ENCODE assay signal across 12 cellular contexts in the genomic region with DNA sequence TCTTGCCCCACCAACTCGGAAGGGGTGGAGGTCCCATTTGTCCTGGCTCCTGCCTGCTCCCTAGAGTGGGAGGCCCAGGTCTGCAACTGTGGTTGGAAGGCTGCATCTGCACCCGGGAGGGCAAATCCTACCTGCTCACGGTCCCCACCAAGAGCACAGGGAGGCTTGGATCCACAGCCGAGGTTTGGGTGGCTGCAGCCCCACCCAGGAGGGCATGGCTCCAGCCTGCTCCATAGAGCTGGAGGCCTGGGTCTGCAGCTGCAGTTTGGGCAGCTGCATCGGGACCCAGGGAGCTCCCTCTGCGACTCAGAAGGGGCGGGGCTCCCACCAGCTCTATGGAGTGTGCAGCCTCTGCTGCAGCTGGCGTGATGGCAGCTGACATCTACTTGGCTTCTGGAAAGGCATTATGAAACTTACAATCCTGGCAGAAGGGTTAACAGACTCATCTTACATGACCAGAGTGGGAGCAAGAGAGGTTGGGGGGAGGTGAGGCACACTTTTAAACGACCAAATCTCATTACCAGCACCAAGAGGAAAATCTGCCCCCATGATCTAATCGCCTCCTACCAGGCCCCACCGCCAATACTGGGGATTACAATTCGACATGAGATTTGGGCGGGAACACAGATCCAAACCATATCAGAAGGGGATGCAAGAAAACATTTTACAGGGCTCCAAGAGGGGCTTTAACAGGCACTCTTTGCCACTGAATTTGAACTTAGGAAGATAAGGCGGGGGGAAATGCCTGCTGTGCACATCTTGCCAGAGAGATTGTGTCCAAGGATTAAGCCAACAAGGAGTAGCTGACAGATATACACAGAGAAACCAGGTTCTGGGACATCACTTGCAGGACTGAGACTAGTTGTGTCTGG. TPM values are rescaled to one million over a fixed set of nuclear protein-coding genes. Genes with fewer than 3 reads are reported as not detected.
DNase-seq lines count a peak whose midpoint lies in the region; ATAC-seq and TF ChIP-seq lines count a peak whose summit lies in the region.
"Had no signal": no experiment of that assay in that cellular context is flagged by ENCODE, and none has a peak within 500 bp of the region (broad histone marks: within the 10 kb centered on the region; RNA-seq: fewer than 3 reads in every experiment).

No MANE protein-coding gene starts in this region.

- peaks cover 86% of the 10 kb centered on the region for H3K4me1 Mint-ChIP-seq in CD14-positive monocyte

- peak overlapping the region; percentile 34 to 68 for H3K4me3 Mint-ChIP-seq in CD14-positive monocyte
- H3K4me3 Mint-ChIP-seq: T-helper 1 cell treated with Interleukin-12 subunit alpha and Interleukin-12 subunit beta and Interleukin-4 antibody, amounts not matched to agents 30 μg/mL and 1 μg/mL, for 36 hours had no signal

- peaks cover 0 to 6% (median 2%) of the 10 kb centered on the region in 3 donors for H3K27me3 Mint-ChIP-seq in CD14-positive monocyte (ENCODE audit: low read depth in 3 of 3)

- peaks cover 0 to 4% (median 0%) of the 10 kb centered on the region in 7 donors for H3K9me3 Mint-ChIP-seq in CD14-positive monocyte
- H3K9me3 Mint-ChIP-seq: T-helper 1 cell treated with Interleukin-12 subunit alpha and Interleukin-12 subunit beta and Interleukin-4 antibody, amounts not matched to agents 30 μg/mL and 1 μg/mL, for 36 hours had no signal

- H3K36me3 Mint-ChIP-seq in CD14-positive monocyte, result peaks cover 0 to 3% of the 10 kb centered on the region in 2 donors

- intact Hi-C loops in CD14-positive monocyte (cut with micrococcal nuclease), result loop anchor here in 1 of 2 donors (10.0 kb wide), 1 partner anchor 85 kb away; no protein-coding TSS in a partner anchor

- H3K27ac Mint-ChIP-seq in CD14-positive monocyte, result peak overlapping the region; percentile 2 to 81 (median 71)
- H3K27ac Mint-ChIP-seq: T-helper 1 cell treated with Interleukin-12 subunit alpha and Interleukin-12 subunit beta and Interleukin-4 antibody, amounts not matched to agents 30 μg/mL and 1 μg/mL, for 36 hours had no signal

- peak; percentile 22 for ATAC-seq in GM21381 (IDR thresholded peaks at IDR 0.05; ENCODE audit: unreplicated experiment)
- ATAC-seq: HCT116 had no signal

- no peak for DNase-seq in CD14-positive monocyte (ENCODE audit: low spot score)
- peak; percentile 88 for DNase-seq in RPMI8226
- peak; percentile 17 for DNase-seq in iris pigment epithelial cell (ENCODE audit: low read depth)
- DNase-seq in dermis blood vessel endothelial cell, result no peak
- no peak for DNase-seq in GDM1 (lab: John Stamatoyannopoulos, UW)
- no peak for DNase-seq in amygdala (lab: John Stamatoyannopoulos, UW)
- DNase-seq in DMS153 treated with DMSO at 0.1 percent for 48 hours (lab: John Stamatoyannopoulos, UW; ENCODE audit: unreplicated experiment), result no peak
- DNase-seq: Calu3, NCI-H226 had no signal

- TF ChIP-seq CTCF in CD14-positive monocyte (IDR thresholded peaks at IDR 0.05), result no peak

RNA-seq across cellular contexts. Expression of a gene that starts 8.2 kb away (rescaled TPM):
- polyA plus RNA-seq in CD14-positive monocyte, result 100 to 1,000 TPM; 199 to 238 TPM
- 22.8 and 32.0 TPM in 2 replicates for total RNA-seq in dermis blood vessel endothelial cell

RNA-seq across cellular contexts. Expression of a gene that starts 20.9 kb away (rescaled TPM):
- 10 to 100 TPM; 56.2 to 57.8 TPM for polyA plus RNA-seq in CD14-positive monocyte
- total RNA-seq in dermis blood vessel endothelial cell, result 37.2 and 47.3 TPM in 2 replicates

Comparison
In these comparisons a context has a peak if more than half of its experiments do, and no peak if none do; other contexts are left out.
1. DNase-seq: peak in RPMI8226 (single experiment) and iris pigment epithelial cell (single experiment); none in CD14-positive monocyte (single experiment), dermis blood vessel endothelial cell (single experiment), GDM1 (single experiment), amygdala (0 of 56) and DMS153 treated with DMSO at 0.1 percent for 48 hours (single experiment).